In genomic region chr18:63677490-63678225, GRCh38 we compare ENCODE assay signal across 26 cellular contexts. TPM values are rescaled to one million over a fixed set of nuclear protein-coding genes. Genes with fewer than 3 reads are reported as not detected.
DNase-seq lines count a peak whose midpoint lies in the region; ATAC-seq and TF ChIP-seq lines count a peak whose summit lies in the region.
"Had no signal": no experiment of that assay in that cellular context is flagged by ENCODE, and none has a peak within 500 bp of the region (broad histone marks: within the 10 kb centered on the region; RNA-seq: fewer than 3 reads in every experiment).

No MANE protein-coding gene starts in this region.

- POLR2A ChIA-PET in MCF 10A (lab: Yijun Ruan, JAX): interaction anchor here (0.7 to 1.7 kb wide), 10 partner anchors 17 to 258 kb away, joined by 3 to 8 read pairs (median 4); partner anchors contain the start of gene SERPINB13
- POLR2A ChIA-PET in activated CD8-positive, alpha-beta T cell treated with anti-CD3 and anti-CD28 coated beads, Interleukin-2, amount 10 ng/mL, durations not matched to agents 7 days and 5 days (lab: Charles Lee): no interaction called here

- no peak overlapping the region for H2AK5ac ChIP-seq in mesendoderm (ENCODE audit: low read length)

- no peak overlapping the region for H3K18ac ChIP-seq in mesendoderm (ENCODE audit: low read length)

- H4K5ac ChIP-seq in mesendoderm (ENCODE audit: low read length): no peak overlapping the region

- no peaks in the 10 kb centered on the region for H3K79me1 ChIP-seq in mesendoderm (ENCODE audit: low read length)

- H3K4me1 Mint-ChIP-seq in MCF 10A (ENCODE audit: insufficient read depth, unreplicated experiment): peaks cover 20% of the 10 kb centered on the region
- no peaks in the 10 kb centered on the region for H3K4me1 Mint-ChIP-seq in activated CD8-positive, alpha-beta T cell treated with anti-CD3 and anti-CD28 coated beads, Interleukin-2, amount 10 ng/mL, durations not matched to agents 7 days and 5 days (ENCODE audit: low read depth)
- H3K4me1 Mint-ChIP-seq: activated CD4-positive, alpha-beta T cell treated with anti-CD3 and anti-CD28 coated beads for 36 hours; CD4-positive, alpha-beta memory T cell; memory B cell had no signal

- no peak for ATAC-seq in GM19463 (IDR thresholded peaks at IDR 0.05; ENCODE audit: unreplicated experiment)
- ATAC-seq in activated CD8-positive, alpha-beta T cell treated with anti-CD3 and anti-CD28 coated beads, Interleukin-2, amount 10 ng/mL, durations not matched to agents 7 days and 5 days: no peak
- ATAC-seq: activated CD4-positive, alpha-beta T cell treated with anti-CD3 and anti-CD28 coated beads for 36 hours; heart right ventricle; stimulated activated naive CD8-positive, alpha-beta T cell treated with anti-CD3 and anti-CD28 coated beads, Interleukin-15, Interleukin-2, amounts not matched to agents 100 U/mL and 50 U/mL, for 24 hours had no signal

- no peak overlapping the region for H2BK15ac ChIP-seq in mesendoderm (replicated peaks; ENCODE audit: low read depth)

- H3K56ac ChIP-seq in mesendoderm (ENCODE audit: low read length): no peak overlapping the region

- H3K4ac ChIP-seq in mesendoderm (ENCODE audit: low read depth, low read length): no peak overlapping the region

- H3K4me3 Mint-ChIP-seq in MCF 10A (ENCODE audit: unreplicated experiment): peak overlapping the region; percentile 3
- no peak overlapping the region for H3K4me3 Mint-ChIP-seq in activated CD8-positive, alpha-beta T cell treated with anti-CD3 and anti-CD28 coated beads, Interleukin-2, amount 10 ng/mL, durations not matched to agents 7 days and 5 days
- H3K4me3 Mint-ChIP-seq: activated CD4-positive, alpha-beta T cell treated with anti-CD3 and anti-CD28 coated beads for 36 hours; CD4-positive, alpha-beta memory T cell; memory B cell had no signal

- no peaks in the 10 kb centered on the region for H3K27me3 Mint-ChIP-seq in MCF 10A (ENCODE audit: insufficient read depth, unreplicated experiment)
- H3K27me3 Mint-ChIP-seq in activated CD8-positive, alpha-beta T cell treated with anti-CD3 and anti-CD28 coated beads, Interleukin-2, amount 10 ng/mL, durations not matched to agents 7 days and 5 days (ENCODE audit: low read depth): no peaks in the 10 kb centered on the region

- TF ChIP-seq CTCF in MCF 10A (IDR thresholded peaks at IDR 0.05; ENCODE audit: unreplicated experiment) (no peak), breast epithelium (IDR thresholded peaks at IDR 0.05) (no peak)

- H3K9ac ChIP-seq in mesendoderm (ENCODE audit: low read length): no peak overlapping the region

- no peak overlapping the region for H3K4me2 ChIP-seq in mesendoderm (ENCODE audit: low read length)

- H3K4me3 ChIP-seq in breast epithelium: no peak overlapping the region
- no peak overlapping the region for H3K4me3 ChIP-seq in mesendoderm (ENCODE audit: low read length)
- H3K4me3 ChIP-seq: esophagus squamous epithelium, heart right ventricle had no signal

- H3K27me3 ChIP-seq in breast epithelium: no peaks in the 10 kb centered on the region
- H3K27me3 ChIP-seq in mesendoderm (ENCODE audit: insufficient read depth, low read length, poor library complexity): no peaks in the 10 kb centered on the region
- H3K27me3 ChIP-seq: esophagus squamous epithelium, heart right ventricle had no signal

- DNase-seq in MCF 10A (ENCODE audit: unreplicated experiment): peak; percentile 72
- no peak for DNase-seq in breast epithelium (ENCODE audit: low spot score in 2 of 2)
- DNase-seq in NOMO-1 treated with DMSO at 0.1 percent for 48 hours (lab: John Stamatoyannopoulos, UW; ENCODE audit: unreplicated experiment): peak; percentile 42
- DNase-seq in epithelial cell of prostate (ENCODE audit: low read depth, low spot score): no peak
- no peak for DNase-seq in mesendoderm
- DNase-seq in activated CD8-positive, alpha-beta T cell treated with anti-CD3 and anti-CD28 coated beads, Interleukin-2, amount 10 ng/mL, durations not matched to agents 7 days and 5 days: no peak
- DNase-seq in activated effector memory CD4-positive, alpha-beta T cell treated with anti-CD3 and anti-CD28 coated beads, Interleukin-2, amount 50 U/mL, for 16 hours: no peak
- DNase-seq: ACHN; activated CD4-positive, alpha-beta T cell treated with anti-CD3 and anti-CD28 coated beads for 36 hours; activated naive CD4-positive, alpha-beta T cell treated with Interleukin-2 at 50 U/mL for 16 hours; CD4-positive, alpha-beta memory T cell; cortex of kidney; esophagus squamous epithelium; H7; heart right ventricle; islet precursor cell; NCI-H1048; NCI-H2171; SHP77; stimulated activated CD4-positive, alpha-beta T cell treated with anti-CD3 and anti-CD28 coated beads, Interleukin-15, amount 100 ng/mL, for 24 hours; stimulated activated naive CD8-positive, alpha-beta T cell treated with anti-CD3 and anti-CD28 coated beads, Interleukin-15, Interleukin-2, amounts not matched to agents 100 U/mL and 50 U/mL, for 24 hours; T1000 had no signal

- H3K27ac Mint-ChIP-seq in MCF 10A (ENCODE audit: low read depth, unreplicated experiment): peak overlapping the region; percentile 60
- no peak overlapping the region for H3K27ac Mint-ChIP-seq in activated CD8-positive, alpha-beta T cell treated with anti-CD3 and anti-CD28 coated beads, Interleukin-2, amount 10 ng/mL, durations not matched to agents 7 days and 5 days
- H3K27ac Mint-ChIP-seq: activated CD4-positive, alpha-beta T cell treated with anti-CD3 and anti-CD28 coated beads for 36 hours; CD4-positive, alpha-beta memory T cell; memory B cell had no signal

- no peaks in the 10 kb centered on the region for H3K4me1 ChIP-seq in breast epithelium
- no peaks in the 10 kb centered on the region for H3K4me1 ChIP-seq in mesendoderm (ENCODE audit: control insufficient read depth, low read depth, low read length)

- intact Hi-C loops in MCF 10A (cut with micrococcal nuclease) (loop anchor here (5.0 kb wide), 1 partner anchor 170 kb away; no protein-coding TSS in a partner anchor), breast epithelium (cut with DNase I; ENCODE audit: low total_unique reads) (no loop called here)

- no peak overlapping the region for H3K23ac ChIP-seq in mesendoderm (ENCODE audit: low read length)

- H3K27ac ChIP-seq in breast epithelium (no peak overlapping the region), epithelial cell of prostate (peak overlapping the region; percentile 39), mesendoderm (ENCODE audit: low read depth, low read length) (no peak overlapping the region)
- H3K27ac ChIP-seq: heart right ventricle had no signal

- H3K36me3 ChIP-seq in breast epithelium: no peaks in the 10 kb centered on the region
- no peaks in the 10 kb centered on the region for H3K36me3 ChIP-seq in mesendoderm (ENCODE audit: control insufficient read depth, insufficient read depth, low read length)
- H3K36me3 ChIP-seq: esophagus squamous epithelium, heart right ventricle had no signal

- no peaks in the 10 kb centered on the region for H3K36me3 Mint-ChIP-seq in MCF 10A (ENCODE audit: insufficient read depth, unreplicated experiment)
- no peaks in the 10 kb centered on the region for H3K36me3 Mint-ChIP-seq in activated CD8-positive, alpha-beta T cell treated with anti-CD3 and anti-CD28 coated beads, Interleukin-2, amount 10 ng/mL, durations not matched to agents 7 days and 5 days (ENCODE audit: low read depth)
- H3K36me3 Mint-ChIP-seq: CD4-positive, alpha-beta memory T cell; memory B cell had no signal

- WGBS in mesendoderm (ENCODE audit: extremely low coverage, insufficient coverage, low lambda C conversion rate): no CpG with 5 or more reads among the region's 5 CpGs

- CTCF ChIA-PET in MCF 10A (lab: Yijun Ruan, JAX): interaction anchor here (0.6 to 2.1 kb wide), 18 partner anchors 15 to 258 kb away, joined by 3 to 19 read pairs (median 4); no protein-coding TSS in a partner anchor
- CTCF ChIA-PET in activated CD8-positive, alpha-beta T cell treated with anti-CD3 and anti-CD28 coated beads, Interleukin-2, amount 10 ng/mL, durations not matched to agents 7 days and 5 days (lab: Charles Lee): interaction anchor here (1.3 kb wide), 1 partner anchor 160 kb away, joined by 6 read pairs; no protein-coding TSS in a partner anchor

- H3K79me2 ChIP-seq in mesendoderm (ENCODE audit: control insufficient read depth, insufficient read depth, low read length): no peaks in the 10 kb centered on the region

- no peak overlapping the region for H2BK120ac ChIP-seq in mesendoderm (ENCODE audit: low read depth, low read length)

- BruUV-seq in MCF 10A (replicated peaks; lab: Mats Ljungman, UMichigan): no TSS peak

- no peak overlapping the region for H4K8ac ChIP-seq in mesendoderm (ENCODE audit: low read depth, low read length)

- TF ChIP-seq POLR2A in breast epithelium (IDR thresholded peaks at IDR 0.05): no peak

- no peaks in the 10 kb centered on the region for H3K9me3 ChIP-seq in breast epithelium
- H3K9me3 ChIP-seq: esophagus squamous epithelium, heart right ventricle had no signal

- H2BK5ac ChIP-seq in mesendoderm (ENCODE audit: low read length): no peak overlapping the region

- H3K9me3 Mint-ChIP-seq in MCF 10A (ENCODE audit: unreplicated experiment): peaks cover 8% of the 10 kb centered on the region
- no peaks in the 10 kb centered on the region for H3K9me3 Mint-ChIP-seq in activated CD8-positive, alpha-beta T cell treated with anti-CD3 and anti-CD28 coated beads, Interleukin-2, amount 10 ng/mL, durations not matched to agents 7 days and 5 days (ENCODE audit: insufficient read depth)

RNA-seq across cellular contexts. Expression of gene SERPINB3, which starts 16.0 kb away (rescaled TPM):
- 0.28 TPM in 1 of 2 replicates, not detected in the other for total RNA-seq in MCF 10A (2022)
- total RNA-seq in breast epithelium: not detected
- polyA plus RNA-seq in mesendoderm (2013, experiment 1 of 2): not detected
- not detected for polyA plus RNA-seq in mesendoderm (2013, experiment 2 of 2)
- total RNA-seq in activated CD8-positive, alpha-beta T cell treated with anti-CD3 and anti-CD28 coated beads, Interleukin-2, amount 10 ng/mL, durations not matched to agents 7 days and 5 days: not detected
- total RNA-seq: activated CD4-positive, alpha-beta T cell treated with anti-CD3 and anti-CD28 coated beads for 36 hours; CD4-positive, alpha-beta memory T cell; H7; heart right ventricle had no signal
- polyA plus RNA-seq: CD4-positive, alpha-beta memory T cell; neural cell; urinary bladder had no signal

RNA-seq across cellular contexts. Expression of gene SERPINB11, which starts 25.1 kb away (rescaled TPM):
- total RNA-seq in MCF 10A (2022): not detected in 2 replicates
- not detected for total RNA-seq in breast epithelium
- polyA plus RNA-seq in mesendoderm (2013, experiment 1 of 2): 0.01 TPM
- 0.08 TPM for polyA plus RNA-seq in mesendoderm (2013, experiment 2 of 2)
- total RNA-seq in activated CD8-positive, alpha-beta T cell treated with anti-CD3 and anti-CD28 coated beads, Interleukin-2, amount 10 ng/mL, durations not matched to agents 7 days and 5 days: not detected
- total RNA-seq: activated CD4-positive, alpha-beta T cell treated with anti-CD3 and anti-CD28 coated beads for 36 hours; CD4-positive, alpha-beta memory T cell; H7; heart right ventricle had no signal
- polyA plus RNA-seq: CD4-positive, alpha-beta memory T cell; heart right ventricle; neural cell; urinary bladder had no signal

RNA-seq across cellular contexts. Expression of gene SERPINB4, which starts 33.6 kb away (rescaled TPM):
- total RNA-seq in MCF 10A (2022) (not detected in 2 replicates), breast epithelium (under 1 TPM in 1 of 3 donors, not detected in 2; 0.66 TPM)
- polyA plus RNA-seq in mesendoderm (2013, experiment 1 of 2): 0.13 TPM
- polyA plus RNA-seq in mesendoderm (2013, experiment 2 of 2): 0.08 TPM
- total RNA-seq in activated CD8-positive, alpha-beta T cell treated with anti-CD3 and anti-CD28 coated beads, Interleukin-2, amount 10 ng/mL, durations not matched to agents 7 days and 5 days: not detected
- total RNA-seq: activated CD4-positive, alpha-beta T cell treated with anti-CD3 and anti-CD28 coated beads for 36 hours; CD4-positive, alpha-beta memory T cell; H7; heart right ventricle; urinary bladder had no signal
- polyA plus RNA-seq: CD4-positive, alpha-beta memory T cell; neural cell; urinary bladder had no signal

Comparison
In these comparisons a context has a peak if more than half of its experiments do, and no peak if none do; other contexts are left out.
1. DNase-seq: peak in MCF 10A (single experiment) and NOMO-1 treated with DMSO at 0.1 percent for 48 hours (single experiment); none in breast epithelium (0 of 2), epithelial cell of prostate (single experiment), mesendoderm (single experiment), activated CD8-positive, alpha-beta T cell treated with anti-CD3 and anti-CD28 coated beads, Interleukin-2, amount 10 ng/mL, durations not matched to agents 7 days and 5 days (single experiment) and activated effector memory CD4-positive, alpha-beta T cell treated with anti-CD3 and anti-CD28 coated beads, Interleukin-2, amount 50 U/mL, for 16 hours (single experiment).